In the genomic region with DNA sequence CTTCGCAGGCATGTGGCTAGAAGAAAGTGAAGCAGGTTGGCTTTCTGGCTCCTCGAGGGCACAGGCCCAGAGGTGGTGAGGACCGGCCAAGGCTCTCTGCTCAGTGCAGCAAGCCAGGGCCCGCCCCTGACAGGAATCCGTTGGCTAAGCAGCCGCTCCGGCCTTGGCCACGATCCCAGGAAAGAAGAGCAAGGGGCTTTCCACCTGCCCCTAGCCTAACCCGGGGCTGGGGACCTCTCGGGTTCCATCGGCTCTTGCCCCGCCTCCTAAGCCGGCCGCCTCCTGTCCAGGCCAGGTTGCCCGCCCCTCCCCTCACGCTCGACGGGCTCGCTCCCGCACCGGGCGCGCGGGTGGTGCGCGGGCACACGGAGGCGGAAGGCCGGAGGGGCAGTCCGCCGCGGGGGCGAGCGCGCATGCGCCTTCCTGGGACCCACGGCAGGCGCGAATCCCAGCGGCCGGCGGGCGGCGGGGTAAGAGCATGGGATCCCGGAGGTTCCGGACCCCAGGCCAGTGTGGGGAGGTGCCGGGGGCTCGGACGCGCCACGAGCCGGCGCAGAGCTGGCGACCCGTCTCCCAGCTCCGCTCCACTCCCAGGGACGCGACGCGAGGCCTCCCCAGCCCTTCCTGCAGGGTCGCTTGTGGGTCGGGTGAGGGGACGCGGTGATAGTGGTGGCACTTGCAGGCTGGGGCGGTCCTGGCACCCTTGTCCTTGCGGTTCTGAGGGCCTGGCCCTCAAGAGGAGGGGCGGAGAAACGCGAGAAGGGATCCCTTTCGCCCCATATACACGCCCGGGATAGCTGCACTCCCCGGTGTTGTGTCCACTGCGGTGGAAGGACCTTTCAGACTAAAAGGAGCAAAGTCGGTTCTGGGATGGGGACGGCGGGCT, we compare ENCODE assay signal across 1 cellular context.
A peak's percentile ranks its signal among the peaks of the same experiment; 100 is the strongest.
TF ChIP-seq lines count a peak whose summit lies in the region.

ALG6 (plus strand) TSS at position 410 of the 886 bp plus-strand sequence. CDS start 3,351 bp downstream, outside the sequence.

TF ChIP-seq in HepG2, 621 proteins besides CTCF, POLR2A, EP300 and RAD21 (continued from another document and continues in another):
- no peak for TF ChIP-seq NR2F2 (IDR thresholded peaks at IDR 0.05; ENCODE audit: borderline replicate concordance, low read depth)
- TF ChIP-seq GPN1 (CRISPR knock-in tag; IDR thresholded peaks at IDR 0.05; ENCODE audit: borderline replicate concordance) = no peak
- TF ChIP-seq GTF3A (CRISPR knock-in tag; conservative IDR thresholded peaks at IDR 0.05) = no peak
- TF ChIP-seq ZFX (CRISPR knock-in tag; IDR thresholded peaks at IDR 0.05; ENCODE audit: low read depth) = peak; percentile 88
- TF ChIP-seq SUZ12 (IDR thresholded peaks at IDR 0.05; ENCODE audit: low read depth, low read length) = no peak
- TF ChIP-seq FOXA1 (IDR thresholded peaks at IDR 0.05) = no peak
- no peak for TF ChIP-seq FOXA1 (CRISPR knock-in tag; IDR thresholded peaks at IDR 0.05)
- no peak for TF ChIP-seq ZHX2 (IDR thresholded peaks at IDR 0.05; ENCODE audit: low read depth)
- 0 out of 2 replicates have a peak, but pooled peaks have one; percentile 10 for TF ChIP-seq ZHX2 (CRISPR knock-in tag; IDR thresholded peaks at IDR 0.05; ENCODE audit: borderline replicate concordance)
- TF ChIP-seq MXD4 (CRISPR knock-in tag; IDR thresholded peaks at IDR 0.05) = peak; percentile 43; the same call in 1 of the 2 replicates
- TF ChIP-seq, protein P1, sequence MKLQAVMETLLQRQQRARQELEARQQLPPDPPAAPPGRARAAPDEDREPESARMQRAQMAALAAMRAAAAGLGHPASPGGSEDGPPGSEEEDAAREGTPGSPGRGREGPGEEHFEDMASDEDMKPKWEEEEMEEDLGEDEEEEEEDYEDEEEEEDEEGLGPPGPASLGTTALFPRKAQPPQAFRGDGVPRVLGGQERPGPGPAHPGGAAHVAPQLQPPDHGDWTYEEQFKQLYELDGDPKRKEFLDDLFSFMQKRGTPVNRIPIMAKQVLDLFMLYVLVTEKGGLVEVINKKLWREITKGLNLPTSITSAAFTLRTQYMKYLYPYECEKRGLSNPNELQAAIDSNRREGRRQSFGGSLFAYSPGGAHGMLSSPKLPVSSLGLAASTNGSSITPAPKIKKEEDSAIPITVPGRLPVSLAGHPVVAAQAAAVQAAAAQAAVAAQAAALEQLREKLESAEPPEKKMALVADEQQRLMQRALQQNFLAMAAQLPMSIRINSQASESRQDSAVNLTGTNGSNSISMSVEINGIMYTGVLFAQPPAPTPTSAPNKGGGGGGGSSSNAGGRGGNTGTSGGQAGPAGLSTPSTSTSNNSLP (IDR thresholded peaks at IDR 0.05; ENCODE audit: low read depth, low read length) = no peak
- no peak for TF ChIP-seq SNAPC2 (CRISPR knock-in tag; IDR thresholded peaks at IDR 0.05)
- no peak for TF ChIP-seq ZNF260 (CRISPR knock-in tag; IDR thresholded peaks at IDR 0.05; ENCODE audit: borderline replicate concordance, low read depth)
- TF ChIP-seq, protein P2, sequence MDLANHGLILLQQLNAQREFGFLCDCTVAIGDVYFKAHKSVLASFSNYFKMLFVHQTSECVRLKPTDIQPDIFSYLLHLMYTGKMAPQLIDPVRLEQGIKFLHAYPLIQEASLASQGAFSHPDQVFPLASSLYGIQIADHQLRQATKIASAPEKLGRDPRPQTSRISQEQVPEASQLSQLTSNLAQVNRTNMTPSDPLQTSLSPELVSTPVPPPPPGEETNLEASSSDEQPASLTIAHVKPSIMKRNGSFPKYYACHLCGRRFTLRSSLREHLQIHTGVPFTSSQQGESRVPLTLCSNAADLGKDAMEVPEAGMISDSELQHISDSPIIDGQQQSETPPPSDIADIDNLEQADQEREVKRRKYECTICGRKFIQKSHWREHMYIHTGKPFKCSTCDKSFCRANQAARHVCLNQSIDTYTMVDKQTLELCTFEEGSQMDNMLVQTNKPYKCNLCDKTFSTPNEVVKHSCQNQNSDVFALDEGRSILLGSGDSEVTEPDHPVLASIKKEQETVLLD (CRISPR knock-in tag; IDR thresholded peaks at IDR 0.05; ENCODE audit: low read depth) = no peak
- 0 out of 2 replicates have a peak, but pooled peaks have one; percentile 20 for TF ChIP-seq HOXD1 (CRISPR knock-in tag; IDR thresholded peaks at IDR 0.05)
- no peak for TF ChIP-seq SNRNP70 (IDR thresholded peaks at IDR 0.05; ENCODE audit: low read depth, low read length)
- TF ChIP-seq ELF4 (CRISPR knock-in tag; IDR thresholded peaks at IDR 0.05; ENCODE audit: borderline replicate concordance) = no peak
- TF ChIP-seq MLXIP (CRISPR knock-in tag; IDR thresholded peaks at IDR 0.05; ENCODE audit: borderline replicate concordance) = no peak
- TF ChIP-seq ZNF570 (CRISPR knock-in tag; IDR thresholded peaks at IDR 0.05; ENCODE audit: borderline replicate concordance) = no peak
- no peak for TF ChIP-seq MBNL3 (CRISPR knock-in tag; conservative IDR thresholded peaks at IDR 0.05)
- no peak for TF ChIP-seq ZC3H4 (CRISPR knock-in tag; IDR thresholded peaks at IDR 0.05; ENCODE audit: borderline replicate concordance)
- no peak for TF ChIP-seq NCOA5 (CRISPR knock-in tag; IDR thresholded peaks at IDR 0.05)
- TF ChIP-seq MED1 (CRISPR knock-in tag; IDR thresholded peaks at IDR 0.05) = peak; percentile 9; the same call in 1 of the 2 replicates
- TF ChIP-seq GRHL1 (CRISPR knock-in tag; conservative IDR thresholded peaks at IDR 0.05) = no peak
- TF ChIP-seq ISX (CRISPR knock-in tag; conservative IDR thresholded peaks at IDR 0.05) = no peak
- no peak for TF ChIP-seq DMTF1 (CRISPR knock-in tag; IDR thresholded peaks at IDR 0.05)
- TF ChIP-seq ZNF33B (CRISPR knock-in tag; IDR thresholded peaks at IDR 0.05) = no peak
- TF ChIP-seq SETDB1 (CRISPR knock-in tag; IDR thresholded peaks at IDR 0.05; ENCODE audit: borderline replicate concordance) = no peak
- TF ChIP-seq ZNF501 (CRISPR knock-in tag; IDR thresholded peaks at IDR 0.05) = peak; percentile 79
- TF ChIP-seq, protein P3, sequence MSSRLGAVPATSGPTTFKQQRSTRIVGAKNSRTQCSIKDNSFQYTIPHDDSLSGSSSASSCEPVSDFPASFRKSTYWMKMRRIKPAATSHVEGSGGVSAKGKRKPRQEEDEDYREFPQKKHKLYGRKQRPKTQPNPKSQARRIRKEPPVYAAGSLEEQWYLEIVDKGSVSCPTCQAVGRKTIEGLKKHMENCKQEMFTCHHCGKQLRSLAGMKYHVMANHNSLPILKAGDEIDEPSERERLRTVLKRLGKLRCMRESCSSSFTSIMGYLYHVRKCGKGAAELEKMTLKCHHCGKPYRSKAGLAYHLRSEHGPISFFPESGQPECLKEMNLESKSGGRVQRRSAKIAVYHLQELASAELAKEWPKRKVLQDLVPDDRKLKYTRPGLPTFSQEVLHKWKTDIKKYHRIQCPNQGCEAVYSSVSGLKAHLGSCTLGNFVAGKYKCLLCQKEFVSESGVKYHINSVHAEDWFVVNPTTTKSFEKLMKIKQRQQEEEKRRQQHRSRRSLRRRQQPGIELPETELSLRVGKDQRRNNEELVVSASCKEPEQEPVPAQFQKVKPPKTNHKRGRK (CRISPR knock-in tag; IDR thresholded peaks at IDR 0.05) = no peak
- no peak for TF ChIP-seq TRIM24 (CRISPR knock-in tag; IDR thresholded peaks at IDR 0.05)
- TF ChIP-seq TP53 (CRISPR knock-in tag; conservative IDR thresholded peaks at IDR 0.05) = no peak
- no peak for TF ChIP-seq ADNP (CRISPR knock-in tag; IDR thresholded peaks at IDR 0.05)
- peak; percentile 83 for TF ChIP-seq ZNF616 (CRISPR knock-in tag; IDR thresholded peaks at IDR 0.05; ENCODE audit: low read depth)
- no peak for TF ChIP-seq ZNF101 (CRISPR knock-in tag; IDR thresholded peaks at IDR 0.05; ENCODE audit: borderline replicate concordance, low read depth)
- no peak for TF ChIP-seq JUN (CRISPR knock-in tag; IDR thresholded peaks at IDR 0.05)
- no peak for TF ChIP-seq HNRNPH1 (optimal IDR thresholded peaks at IDR 0.05; ENCODE audit: low read depth, low read length)
- TF ChIP-seq XRCC5 (optimal IDR thresholded peaks at IDR 0.05; ENCODE audit: low read length) = peak; percentile 64
